In the genomic region with DNA sequence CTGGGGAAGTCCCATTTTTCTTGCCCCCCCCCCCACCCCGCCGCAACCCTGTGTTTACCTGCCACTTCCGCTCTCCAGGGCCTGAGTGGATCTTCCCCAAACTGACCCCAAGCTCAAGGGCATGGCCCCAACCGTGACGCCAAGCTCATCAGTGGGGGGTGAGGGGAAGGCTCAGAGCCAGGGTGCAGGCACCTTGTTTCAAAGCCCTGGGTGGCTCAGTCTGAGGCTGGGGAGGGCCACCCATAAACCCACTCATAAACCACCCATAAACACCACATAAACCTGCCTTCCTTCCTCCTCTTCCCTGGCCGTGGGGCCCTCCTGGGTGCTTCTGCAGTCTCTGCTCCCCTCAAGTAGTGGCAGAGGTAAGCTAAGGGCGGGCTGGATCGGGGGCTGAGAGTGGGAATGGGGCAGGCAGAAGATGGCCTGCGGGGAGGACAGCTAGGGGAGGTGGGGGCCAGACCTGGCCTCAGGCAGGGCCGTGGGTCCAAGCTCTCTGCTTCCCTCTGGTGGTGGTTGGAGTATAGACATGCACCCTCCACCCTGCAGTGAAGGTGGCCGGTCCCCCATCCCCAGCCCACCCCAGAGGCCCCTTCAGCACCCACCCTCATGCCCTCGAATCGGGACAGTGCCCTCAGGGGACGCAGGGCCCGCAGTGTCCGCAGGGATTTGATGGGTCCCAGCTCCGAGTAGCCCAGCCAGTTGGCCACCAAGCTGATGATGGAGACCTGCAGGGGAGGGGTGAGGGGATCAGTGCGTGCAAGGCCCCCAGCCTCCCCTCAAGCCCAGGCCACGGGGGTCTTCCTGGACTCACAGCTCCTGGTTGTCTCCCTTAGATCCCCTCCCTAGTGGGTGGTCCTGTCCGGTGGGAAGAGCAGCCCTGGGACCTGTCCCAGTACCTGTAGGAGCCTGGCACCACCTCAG, we compare ENCODE assay signal across 8 cellular contexts. TPM values are rescaled to one million over a fixed set of nuclear protein-coding genes. Genes with fewer than 3 reads are reported as not detected.
DNase-seq lines count a peak whose midpoint lies in the region; ATAC-seq and TF ChIP-seq lines count a peak whose summit lies in the region.

No MANE protein-coding gene starts in this region.

- DNase-seq in NCI-H1436 (lab: John Stamatoyannopoulos, UW) (peak; percentile 58), NCI-H1436 treated with DMSO at 0.1 percent for 48 hours (lab: John Stamatoyannopoulos, UW) (no peak), NOMO-1 treated with dmso at 0.1 percent for 144 hours (lab: John Stamatoyannopoulos, UW; ENCODE audit: unreplicated experiment) (peak; percentile 59), activated T-cell treated with anti-CD3 and anti-CD28 coated beads for 4 hours (peak; percentile 45), esophagus squamous epithelium (lab: John Stamatoyannopoulos, UW) (no peak), neural crest cell (ENCODE audit: low read depth, low spot score) (peak; percentile 61), vagina (ENCODE audit: extremely low spot score in 2 of 2) (no peak)

- TF ChIP-seq POLR2A in esophagus squamous epithelium (IDR thresholded peaks at IDR 0.05) (no peak), vagina (IDR thresholded peaks at IDR 0.05) (no peak)

- no peaks in the 10 kb centered on the region for H3K9me3 Mint-ChIP-seq in neural crest cell

- peaks cover 0 to 11% (median 0%) of the 10 kb centered on the region in 3 donors for H3K4me1 ChIP-seq in esophagus squamous epithelium
- H3K4me1 ChIP-seq in vagina, result no peaks in the 10 kb centered on the region

- no peak overlapping the region for H3K27ac Mint-ChIP-seq in neural crest cell (ENCODE audit: unreplicated experiment)

- H3K9me3 ChIP-seq in esophagus squamous epithelium, result no peaks in the 10 kb centered on the region
- H3K9me3 ChIP-seq in vagina, result no peaks in the 10 kb centered on the region

- H3K27me3 ChIP-seq in esophagus squamous epithelium, result peaks cover 0 to 34% (median 0%) of the 10 kb centered on the region in 4 donors
- H3K27me3 ChIP-seq in vagina, result no peaks in the 10 kb centered on the region

- peak overlapping the region in 1 of 4 donors; percentile 21 for H3K4me3 ChIP-seq in esophagus squamous epithelium
- H3K4me3 ChIP-seq in vagina, result no peak overlapping the region

- intact Hi-C loops in esophagus squamous epithelium (cut with DNase I), result no loop called here
- intact Hi-C loops in vagina (cut with DNase I), result no loop called here

- no peak overlapping the region for H3K4me3 Mint-ChIP-seq in neural crest cell

- peak; percentile 52 for ATAC-seq in HG02852 (IDR thresholded peaks at IDR 0.05; ENCODE audit: unreplicated experiment)

- 31 to 57% methylated on average over 3 to 7 of the region's 20 CpGs for WGBS in esophagus squamous epithelium, 2 donors

- H3K27me3 Mint-ChIP-seq in neural crest cell (ENCODE audit: low read depth), result no peaks in the 10 kb centered on the region

- no peak overlapping the region for H3K27ac ChIP-seq in esophagus squamous epithelium
- H3K27ac ChIP-seq in vagina, result no peak overlapping the region

- H3K36me3 Mint-ChIP-seq in neural crest cell (ENCODE audit: low read depth), result no peaks in the 10 kb centered on the region

- H3K4me1 Mint-ChIP-seq in neural crest cell, result no peaks in the 10 kb centered on the region

- TF ChIP-seq CTCF in esophagus squamous epithelium (IDR thresholded peaks at IDR 0.05) (peak; percentile 41 to 72 (median 62)), neural crest cell (conservative IDR thresholded peaks at IDR 0.05) (peak; percentile 79), vagina (IDR thresholded peaks at IDR 0.05) (peak; percentile 54 to 62 (median 58))

- H3K36me3 ChIP-seq in esophagus squamous epithelium (no peaks in the 10 kb centered on the region), vagina (no peaks in the 10 kb centered on the region)

RNA-seq across cellular contexts. Expression of a gene that starts 14.6 kb away (rescaled TPM):
- total RNA-seq in esophagus squamous epithelium (1 to 10 TPM in 3 of 4 donors, not detected in 1; 1.1 to 2.0 (median 1.3) TPM), neural crest cell (0.86 and 1.0 TPM in 2 replicates), vagina (3.9 TPM)

RNA-seq across cellular contexts. Expression of a gene that starts 26.0 kb away (rescaled TPM):
- total RNA-seq in esophagus squamous epithelium (under 1 TPM in 2 of 4 donors, not detected in 2; under 0.01 to 0.12 TPM), neural crest cell (1.6 and 1.9 TPM in 2 replicates), vagina (0.98 TPM)

RNA-seq across cellular contexts. Expression of a gene that starts 28.1 kb away (rescaled TPM):
- total RNA-seq in esophagus squamous epithelium (not detected), neural crest cell (not detected in 2 replicates), vagina (not detected)

RNA-seq across cellular contexts. Expression of a gene that starts 35.6 kb away (rescaled TPM):
- total RNA-seq in esophagus squamous epithelium (not detected), neural crest cell (not detected in 2 replicates), vagina (not detected)

RNA-seq across cellular contexts. Expression of a gene that starts 50.3 kb away (rescaled TPM):
- total RNA-seq in esophagus squamous epithelium (not detected), neural crest cell (not detected in 2 replicates), vagina (not detected)

Comparison
In these comparisons a context has a peak if more than half of its experiments do, and no peak if none do; other contexts are left out.
1. DNase-seq: peak in NCI-H1436 (single experiment), NOMO-1 treated with dmso at 0.1 percent for 144 hours (single experiment), activated T-cell treated with anti-CD3 and anti-CD28 coated beads for 4 hours (single experiment) and neural crest cell (single experiment); none in NCI-H1436 treated with DMSO at 0.1 percent for 48 hours (single experiment), esophagus squamous epithelium (single experiment) and vagina (0 of 2).
2. Peak in every context shown above with its lines, with median percentiles within 50 percentile points of each other: CTCF ChIP-seq.